8 cellular contexts compared by ENCODE assay signal in the genomic region with DNA sequence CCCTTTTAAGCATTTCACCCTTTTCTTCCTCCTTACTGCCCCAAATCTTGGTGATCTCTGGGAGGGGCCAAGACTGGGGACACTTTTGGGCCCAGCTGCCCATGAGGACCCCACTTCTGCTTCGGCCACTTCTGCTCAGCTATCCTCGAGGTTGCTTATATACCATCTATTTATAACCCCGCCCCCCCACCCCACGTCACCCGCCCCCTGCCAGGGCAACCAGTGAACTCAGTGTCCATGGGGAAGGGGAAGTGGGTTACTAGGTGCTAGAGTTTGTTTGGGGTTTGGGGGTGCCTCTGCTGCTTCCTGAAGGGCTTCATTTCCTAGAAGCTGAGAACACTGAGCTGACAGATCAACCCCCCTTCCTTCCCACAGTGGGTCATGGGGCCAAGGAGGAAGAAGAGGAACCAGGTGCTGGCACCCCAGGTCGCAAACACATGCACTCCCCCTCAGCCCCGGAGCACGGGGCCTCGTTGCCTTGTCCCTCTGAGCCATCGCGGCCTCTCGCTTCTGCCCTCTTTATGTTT. TPM values are rescaled to one million over a fixed set of nuclear protein-coding genes. Genes with fewer than 3 reads are reported as not detected.
DNase-seq lines count a peak whose midpoint lies in the region; ATAC-seq, FAIRE-seq and TF ChIP-seq lines count a peak whose summit lies in the region.

No MANE protein-coding gene starts in this region.

- H3K36me3 ChIP-seq in pancreas: no peaks in the 10 kb centered on the region

- ATAC-seq in pancreas: peak in 3 of 4 donors; percentile 51 to 71 (median 63)

- FAIRE-seq in pancreas (lab: Jason Lieb, UNC): no peak

- no peak overlapping the region for H3K4me3 ChIP-seq in pancreas

- peak; percentile 81 for DNase-seq in T-helper 22 cell (ENCODE audit: low read depth)
- DNase-seq in pancreas: peak in 1 of 6 donors; percentile 50
- no peak for DNase-seq in NCI-H2107 (lab: John Stamatoyannopoulos, UW)
- DNase-seq in DMS153 (lab: John Stamatoyannopoulos, UW): no peak
- no peak for DNase-seq in midbrain (lab: John Stamatoyannopoulos, UW)
- no peak for DNase-seq in ecto neural progenitor cell (ENCODE audit: low spot score)

- no peaks in the 10 kb centered on the region for H3K4me1 ChIP-seq in pancreas

- TF ChIP-seq CTCF in pancreas (IDR thresholded peaks at IDR 0.05): no peak

- intact Hi-C loops in pancreas (cut with DNase I): no loop called here

- 52 to 56% methylated on average over 12 of the region's 12 CpGs for WGBS in pancreas, 2 donors

- in situ Hi-C loops in GM18951 (cut with MboI; ENCODE audit: low sequenced_read_pairs, unreplicated experiment): no loop called here

- no peaks in the 10 kb centered on the region for H3K27me3 ChIP-seq in pancreas

- H3K9me3 ChIP-seq in pancreas: no peaks in the 10 kb centered on the region

- TF ChIP-seq POLR2A in GM18951 (IDR thresholded peaks at IDR 0.05; ENCODE audit: extremely low read depth, insufficient read depth, insufficient read length): peak; percentile 8

- H3K27ac ChIP-seq in cingulate gyrus (ENCODE audit: low read depth, low read length) (peak overlapping the region; percentile 19), pancreas (peak overlapping the region in 1 of 4 donors; percentile 30)

RNA-seq across cellular contexts. Expression of gene ADGRE5, which starts 6.1 kb away (rescaled TPM):
- 10 to 100 TPM; 23.0 to 37.7 (median 31.2) TPM for total RNA-seq in pancreas
- 10 to 100 TPM; 14.0 to 19.5 TPM for polyA plus RNA-seq in pancreas

RNA-seq across cellular contexts. Expression of gene DDX39A, which starts 44.0 kb away (rescaled TPM):
- 10 to 100 TPM in 5 of 6 donors, 1 to 10 TPM in 1; 9.3 to 25.7 (median 16.7) TPM for total RNA-seq in pancreas
- 10 to 100 TPM; 80.0 to 86.6 TPM for polyA plus RNA-seq in pancreas

RNA-seq across cellular contexts. Expression of gene PKN1, which starts 58.0 kb away (rescaled TPM):
- 10 to 100 TPM; 55.5 to 91.5 (median 75.0) TPM for total RNA-seq in pancreas
- 10 to 100 TPM; 50.5 to 58.0 TPM for polyA plus RNA-seq in pancreas
